8 cellular contexts compared by ENCODE assay signal in the genomic region with DNA sequence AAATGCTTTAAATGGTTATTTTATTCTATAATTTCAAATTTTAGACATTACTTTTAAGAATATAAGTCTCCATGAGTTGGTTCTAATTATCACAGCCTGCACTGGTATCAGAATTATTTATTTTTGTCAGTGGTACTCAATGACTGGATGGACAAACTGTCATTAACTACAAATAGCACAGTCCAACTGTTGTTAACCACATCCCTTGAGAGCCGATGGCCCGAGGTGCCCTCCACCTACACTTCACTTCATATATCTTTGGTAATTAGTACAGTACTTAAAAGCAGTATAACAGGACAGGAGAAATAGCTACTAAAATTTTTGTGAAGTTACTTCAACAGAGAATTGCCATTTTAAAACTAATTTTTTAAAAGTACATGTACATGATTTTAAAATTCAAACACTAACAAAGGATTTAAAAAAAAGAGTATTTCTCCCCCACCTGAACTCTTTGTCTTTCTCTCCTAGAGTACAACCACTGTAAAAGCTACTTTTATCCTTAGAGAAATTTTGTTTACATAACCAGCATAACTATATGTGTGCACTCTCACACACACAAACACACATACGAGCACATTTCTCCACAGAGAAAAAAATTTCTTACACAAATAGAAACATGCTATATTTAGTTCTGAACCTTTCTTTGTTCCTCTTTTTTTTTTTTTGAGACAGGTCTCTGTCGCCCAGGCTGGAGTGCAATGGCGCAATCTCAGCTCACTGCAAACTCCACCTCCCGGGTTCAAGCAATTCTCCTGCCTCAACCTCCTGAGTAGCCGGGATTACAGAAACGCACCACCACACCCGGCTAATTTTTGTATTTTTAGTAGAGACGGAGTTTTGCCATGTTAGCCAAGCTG. TPM values are rescaled to one million over a fixed set of nuclear protein-coding genes. Genes with fewer than 3 reads are reported as not detected.
DNase-seq lines count a peak whose midpoint lies in the region; ATAC-seq and TF ChIP-seq lines count a peak whose summit lies in the region.

No MANE protein-coding gene starts in this region.

- DNase-seq in GM12864 (ENCODE audit: low read depth), result peak; percentile 74
- no peak for DNase-seq in epithelial cell of prostate (ENCODE audit: low read depth, low spot score)
- no peak for DNase-seq in cerebellum (ENCODE audit: low spot score)
- no peak for DNase-seq in stimulated activated naive CD4-positive, alpha-beta T cell treated with Interleukin-2 at 50 U/mL for 16 hours (lab: John Stamatoyannopoulos, UW)
- no peak for DNase-seq in HEK293T (ENCODE audit: extremely low spot score)
- DNase-seq in amniotic stem cell (lab: John Stamatoyannopoulos, UW), result no peak

- POLR2A ChIA-PET in HEK293T (lab: Yijun Ruan, JAX), result no interaction called here

- ATAC-seq in GM21360 (IDR thresholded peaks at IDR 0.05; ENCODE audit: unreplicated experiment) (peak; percentile 54), HG03460 (IDR thresholded peaks at IDR 0.05; ENCODE audit: unreplicated experiment) (peak; percentile 59)

- CTCF ChIA-PET in HEK293T (lab: Yijun Ruan, JAX), result no interaction called here

- H3K4me3 ChIP-seq in GM12864 (ENCODE audit: low read depth, low read length), result peak overlapping the region; percentile 82

- TF ChIP-seq CTCF in GM12864 (IDR thresholded peaks at IDR 0.05; ENCODE audit: low read depth, low read length, missing control alignments), result no peak

- H3K27ac ChIP-seq in epithelial cell of prostate, result peak overlapping the region; percentile 16

TF ChIP-seq in HEK293T, 16 proteins besides CTCF, POLR2A, EP300 and RAD21:
- no peak for TF ChIP-seq L3MBTL2 (conservative IDR thresholded peaks at IDR 0.05)
- TF ChIP-seq BHLHE40 (IDR thresholded peaks at IDR 0.05; ENCODE audit: borderline replicate concordance), result no peak
- no peak for TF ChIP-seq SUZ12 (IDR thresholded peaks at IDR 0.05)
- TF ChIP-seq LEF1 (IDR thresholded peaks at IDR 0.05; ENCODE audit: borderline replicate concordance), result no peak
- TF ChIP-seq FOXK2 (IDR thresholded peaks at IDR 0.05), result no peak
- no peak for TF ChIP-seq FOXM1 (IDR thresholded peaks at IDR 0.05; ENCODE audit: borderline replicate concordance)
- TF ChIP-seq CTBP1 (IDR thresholded peaks at IDR 0.05; ENCODE audit: borderline replicate concordance), result no peak
- TF ChIP-seq SP1 (IDR thresholded peaks at IDR 0.05), result no peak
- no peak for TF ChIP-seq ARNT (IDR thresholded peaks at IDR 0.05)
- TF ChIP-seq ELF4 (IDR thresholded peaks at IDR 0.05), result no peak
- TF ChIP-seq FOXA1 (IDR thresholded peaks at IDR 0.05), result no peak
- TF ChIP-seq, protein P1, sequence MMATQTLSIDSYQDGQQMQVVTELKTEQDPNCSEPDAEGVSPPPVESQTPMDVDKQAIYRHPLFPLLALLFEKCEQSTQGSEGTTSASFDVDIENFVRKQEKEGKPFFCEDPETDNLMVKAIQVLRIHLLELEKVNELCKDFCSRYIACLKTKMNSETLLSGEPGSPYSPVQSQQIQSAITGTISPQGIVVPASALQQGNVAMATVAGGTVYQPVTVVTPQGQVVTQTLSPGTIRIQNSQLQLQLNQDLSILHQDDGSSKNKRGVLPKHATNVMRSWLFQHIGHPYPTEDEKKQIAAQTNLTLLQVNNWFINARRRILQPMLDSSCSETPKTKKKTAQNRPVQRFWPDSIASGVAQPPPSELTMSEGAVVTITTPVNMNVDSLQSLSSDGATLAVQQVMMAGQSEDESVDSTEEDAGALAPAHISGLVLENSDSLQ (IDR thresholded peaks at IDR 0.05), result no peak
- no peak for TF ChIP-seq ZNF384 (IDR thresholded peaks at IDR 0.05)
- TF ChIP-seq HDGF (IDR thresholded peaks at IDR 0.05; ENCODE audit: borderline replicate concordance), result no peak
- no peak for TF ChIP-seq NFRKB (IDR thresholded peaks at IDR 0.05)

RNA-seq across cellular contexts. Expression of a gene that starts 6.5 kb away (rescaled TPM):
- 8.3 TPM for total RNA-seq in cerebellum

RNA-seq across cellular contexts. Expression of a gene that starts 17.9 kb away (rescaled TPM):
- 7.2 TPM for total RNA-seq in cerebellum

RNA-seq across cellular contexts. Expression of a gene that starts 47.7 kb away (rescaled TPM):
- 53.4 TPM for total RNA-seq in cerebellum
